In the genomic region with DNA sequence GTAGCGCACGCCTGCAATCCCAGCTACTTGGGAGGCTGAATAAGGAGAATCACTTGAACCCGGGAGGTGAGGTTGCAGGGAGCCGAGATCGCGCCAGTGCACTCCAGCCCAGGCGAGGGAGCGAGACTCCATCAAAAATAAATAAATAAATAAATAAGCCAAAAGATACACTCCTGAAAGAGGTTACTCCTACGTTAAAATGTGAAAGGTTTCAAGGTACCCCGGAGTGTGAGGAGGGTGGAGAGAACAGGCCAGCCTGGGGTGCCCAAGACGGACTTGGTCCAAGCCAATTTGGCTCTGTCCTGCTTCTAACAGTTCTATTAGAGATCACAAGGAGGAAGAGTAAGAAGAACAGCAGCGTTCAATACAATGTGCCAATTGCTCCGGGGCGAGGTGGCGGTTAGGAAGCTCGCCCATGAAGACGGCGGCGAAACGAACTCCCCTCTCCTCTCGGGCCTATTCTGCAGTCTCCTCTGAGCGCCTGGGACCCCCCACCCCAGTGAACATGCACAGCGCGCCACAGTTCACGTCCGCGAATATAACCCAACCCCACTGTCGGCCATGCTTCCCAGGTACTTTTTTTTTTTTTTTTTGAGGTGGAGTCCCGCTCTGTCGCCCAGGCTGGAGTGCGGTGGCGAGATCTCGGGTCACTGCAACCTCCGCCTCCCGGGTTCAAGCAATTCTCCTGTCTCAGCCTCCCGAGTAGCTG, we compare ENCODE assay signal across 1 cellular context.
TF ChIP-seq lines count a peak whose summit lies in the region.

No MANE protein-coding gene starts in this region.

TF ChIP-seq in K562, 482 proteins besides CTCF, POLR2A, EP300 and RAD21 (continues in another document):
- peak; percentile 45 for TF ChIP-seq TAF7 (tag; IDR thresholded peaks at IDR 0.05)
- TF ChIP-seq SRSF3 (IDR thresholded peaks at IDR 0.05; ENCODE audit: insufficient read depth, low read length): 0 out of 2 replicates have a peak, but pooled peaks have one; percentile 58
- no peak for TF ChIP-seq PTBP1 (IDR thresholded peaks at IDR 0.05; ENCODE audit: low read depth, low read length)
- peak; percentile 61 for TF ChIP-seq BRD9 (IDR thresholded peaks at IDR 0.05; ENCODE audit: low read depth, partially characterized antibody)
- no peak for TF ChIP-seq TRIM24 (IDR thresholded peaks at IDR 0.05)
- TF ChIP-seq, protein P1, sequence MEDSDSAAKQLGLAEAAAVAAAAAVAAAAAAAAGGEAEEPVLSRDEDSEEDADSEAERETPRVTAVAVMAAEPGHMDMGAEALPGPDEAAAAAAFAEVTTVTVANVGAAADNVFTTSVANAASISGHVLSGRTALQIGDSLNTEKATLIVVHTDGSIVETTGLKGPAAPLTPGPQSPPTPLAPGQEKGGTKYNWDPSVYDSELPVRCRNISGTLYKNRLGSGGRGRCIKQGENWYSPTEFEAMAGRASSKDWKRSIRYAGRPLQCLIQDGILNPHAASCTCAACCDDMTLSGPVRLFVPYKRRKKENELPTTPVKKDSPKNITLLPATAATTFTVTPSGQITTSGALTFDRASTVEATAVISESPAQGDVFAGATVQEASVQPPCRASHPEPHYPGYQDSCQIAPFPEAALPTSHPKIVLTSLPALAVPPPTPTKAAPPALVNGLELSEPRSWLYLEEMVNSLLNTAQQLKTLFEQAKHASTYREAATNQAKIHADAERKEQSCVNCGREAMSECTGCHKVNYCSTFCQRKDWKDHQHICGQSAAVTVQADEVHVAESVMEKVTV (CRISPR knock-in tag; IDR thresholded peaks at IDR 0.05): peak; percentile 5; the same call in 1 of the 2 replicates
- 0 out of 2 replicates have a peak, but pooled peaks have one; percentile 25 for TF ChIP-seq CBFB (CRISPR knock-in tag; IDR thresholded peaks at IDR 0.05)
- TF ChIP-seq, protein P2, sequence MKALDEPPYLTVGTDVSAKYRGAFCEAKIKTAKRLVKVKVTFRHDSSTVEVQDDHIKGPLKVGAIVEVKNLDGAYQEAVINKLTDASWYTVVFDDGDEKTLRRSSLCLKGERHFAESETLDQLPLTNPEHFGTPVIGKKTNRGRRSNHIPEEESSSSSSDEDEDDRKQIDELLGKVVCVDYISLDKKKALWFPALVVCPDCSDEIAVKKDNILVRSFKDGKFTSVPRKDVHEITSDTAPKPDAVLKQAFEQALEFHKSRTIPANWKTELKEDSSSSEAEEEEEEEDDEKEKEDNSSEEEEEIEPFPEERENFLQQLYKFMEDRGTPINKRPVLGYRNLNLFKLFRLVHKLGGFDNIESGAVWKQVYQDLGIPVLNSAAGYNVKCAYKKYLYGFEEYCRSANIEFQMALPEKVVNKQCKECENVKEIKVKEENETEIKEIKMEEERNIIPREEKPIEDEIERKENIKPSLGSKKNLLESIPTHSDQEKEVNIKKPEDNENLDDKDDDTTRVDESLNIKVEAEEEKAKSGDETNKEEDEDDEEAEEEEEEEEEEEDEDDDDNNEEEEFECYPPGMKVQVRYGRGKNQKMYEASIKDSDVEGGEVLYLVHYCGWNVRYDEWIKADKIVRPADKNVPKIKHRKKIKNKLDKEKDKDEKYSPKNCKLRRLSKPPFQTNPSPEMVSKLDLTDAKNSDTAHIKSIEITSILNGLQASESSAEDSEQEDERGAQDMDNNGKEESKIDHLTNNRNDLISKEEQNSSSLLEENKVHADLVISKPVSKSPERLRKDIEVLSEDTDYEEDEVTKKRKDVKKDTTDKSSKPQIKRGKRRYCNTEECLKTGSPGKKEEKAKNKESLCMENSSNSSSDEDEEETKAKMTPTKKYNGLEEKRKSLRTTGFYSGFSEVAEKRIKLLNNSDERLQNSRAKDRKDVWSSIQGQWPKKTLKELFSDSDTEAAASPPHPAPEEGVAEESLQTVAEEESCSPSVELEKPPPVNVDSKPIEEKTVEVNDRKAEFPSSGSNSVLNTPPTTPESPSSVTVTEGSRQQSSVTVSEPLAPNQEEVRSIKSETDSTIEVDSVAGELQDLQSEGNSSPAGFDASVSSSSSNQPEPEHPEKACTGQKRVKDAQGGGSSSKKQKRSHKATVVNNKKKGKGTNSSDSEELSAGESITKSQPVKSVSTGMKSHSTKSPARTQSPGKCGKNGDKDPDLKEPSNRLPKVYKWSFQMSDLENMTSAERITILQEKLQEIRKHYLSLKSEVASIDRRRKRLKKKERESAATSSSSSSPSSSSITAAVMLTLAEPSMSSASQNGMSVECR (CRISPR knock-in tag; IDR thresholded peaks at IDR 0.05): 0 out of 2 replicates have a peak, but pooled peaks have one; percentile 55
- peak; percentile 90 for TF ChIP-seq NFRKB (IDR thresholded peaks at IDR 0.05; ENCODE audit: low read depth)
- no peak for TF ChIP-seq ZSCAN29 (IDR thresholded peaks at IDR 0.05)
- TF ChIP-seq LARP7 (IDR thresholded peaks at IDR 0.05): peak; percentile 71; the same call in 1 of the 2 replicates
- 0 out of 2 replicates have a peak, but pooled peaks have one; percentile 64 for TF ChIP-seq OTX1 (CRISPR knock-in tag; IDR thresholded peaks at IDR 0.05)
- TF ChIP-seq CC2D1A (IDR thresholded peaks at IDR 0.05): peak; percentile 31; the same call in 1 of the 2 replicates
- no peak for TF ChIP-seq POLR2B (IDR thresholded peaks at IDR 0.05; ENCODE audit: low read depth, partially characterized antibody)
- TF ChIP-seq CHD1 (IDR thresholded peaks at IDR 0.05; ENCODE audit: low read length): peak; percentile 92
- TF ChIP-seq SRSF9 (IDR thresholded peaks at IDR 0.05; ENCODE audit: borderline replicate concordance, low read depth, low read length): no peak
- TF ChIP-seq BCOR (IDR thresholded peaks at IDR 0.05): peak; percentile 61; the same call in 1 of the 2 replicates
- peak; percentile 70; the same call in 1 of the 2 replicates for TF ChIP-seq HLTF (IDR thresholded peaks at IDR 0.05)
- TF ChIP-seq THRAP3 (IDR thresholded peaks at IDR 0.05; ENCODE audit: borderline replicate concordance): no peak
- TF ChIP-seq, protein P3, sequence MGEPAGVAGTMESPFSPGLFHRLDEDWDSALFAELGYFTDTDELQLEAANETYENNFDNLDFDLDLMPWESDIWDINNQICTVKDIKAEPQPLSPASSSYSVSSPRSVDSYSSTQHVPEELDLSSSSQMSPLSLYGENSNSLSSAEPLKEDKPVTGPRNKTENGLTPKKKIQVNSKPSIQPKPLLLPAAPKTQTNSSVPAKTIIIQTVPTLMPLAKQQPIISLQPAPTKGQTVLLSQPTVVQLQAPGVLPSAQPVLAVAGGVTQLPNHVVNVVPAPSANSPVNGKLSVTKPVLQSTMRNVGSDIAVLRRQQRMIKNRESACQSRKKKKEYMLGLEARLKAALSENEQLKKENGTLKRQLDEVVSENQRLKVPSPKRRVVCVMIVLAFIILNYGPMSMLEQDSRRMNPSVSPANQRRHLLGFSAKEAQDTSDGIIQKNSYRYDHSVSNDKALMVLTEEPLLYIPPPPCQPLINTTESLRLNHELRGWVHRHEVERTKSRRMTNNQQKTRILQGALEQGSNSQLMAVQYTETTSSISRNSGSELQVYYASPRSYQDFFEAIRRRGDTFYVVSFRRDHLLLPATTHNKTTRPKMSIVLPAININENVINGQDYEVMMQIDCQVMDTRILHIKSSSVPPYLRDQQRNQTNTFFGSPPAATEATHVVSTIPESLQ (CRISPR knock-in tag; IDR thresholded peaks at IDR 0.05): 0 out of 2 replicates have a peak, but pooled peaks have one; percentile 54
- peak; percentile 15; the same call in 1 of the 2 replicates for TF ChIP-seq ZEB2 (IDR thresholded peaks at IDR 0.05)
- no peak for TF ChIP-seq HCFC1 (IDR thresholded peaks at IDR 0.05; ENCODE audit: low read depth, low read length)
- 0 out of 2 replicates have a peak, but pooled peaks have one; percentile 77 for TF ChIP-seq ZNF197 (CRISPR knock-in tag; IDR thresholded peaks at IDR 0.05; ENCODE audit: low read depth)
- TF ChIP-seq, protein P4, sequence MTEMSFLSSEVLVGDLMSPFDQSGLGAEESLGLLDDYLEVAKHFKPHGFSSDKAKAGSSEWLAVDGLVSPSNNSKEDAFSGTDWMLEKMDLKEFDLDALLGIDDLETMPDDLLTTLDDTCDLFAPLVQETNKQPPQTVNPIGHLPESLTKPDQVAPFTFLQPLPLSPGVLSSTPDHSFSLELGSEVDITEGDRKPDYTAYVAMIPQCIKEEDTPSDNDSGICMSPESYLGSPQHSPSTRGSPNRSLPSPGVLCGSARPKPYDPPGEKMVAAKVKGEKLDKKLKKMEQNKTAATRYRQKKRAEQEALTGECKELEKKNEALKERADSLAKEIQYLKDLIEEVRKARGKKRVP (CRISPR knock-in tag; IDR thresholded peaks at IDR 0.05): 0 out of 2 replicates have a peak, but pooled peaks have one; percentile 3
- peak; percentile 25 for TF ChIP-seq SAP30 (IDR thresholded peaks at IDR 0.05; ENCODE audit: borderline replicate concordance, insufficient read depth, low read depth, low read length, poor library complexity, severe bottlenecking)
- TF ChIP-seq MCM7 (IDR thresholded peaks at IDR 0.05): 0 out of 4 replicates have a peak, but pooled peaks of 1 of the 2 experiments have one; percentile 11
- peak; percentile 11 for TF ChIP-seq TBP (optimal IDR thresholded peaks at IDR 0.05; ENCODE audit: low read depth, low read length)
- TF ChIP-seq, protein P5, sequence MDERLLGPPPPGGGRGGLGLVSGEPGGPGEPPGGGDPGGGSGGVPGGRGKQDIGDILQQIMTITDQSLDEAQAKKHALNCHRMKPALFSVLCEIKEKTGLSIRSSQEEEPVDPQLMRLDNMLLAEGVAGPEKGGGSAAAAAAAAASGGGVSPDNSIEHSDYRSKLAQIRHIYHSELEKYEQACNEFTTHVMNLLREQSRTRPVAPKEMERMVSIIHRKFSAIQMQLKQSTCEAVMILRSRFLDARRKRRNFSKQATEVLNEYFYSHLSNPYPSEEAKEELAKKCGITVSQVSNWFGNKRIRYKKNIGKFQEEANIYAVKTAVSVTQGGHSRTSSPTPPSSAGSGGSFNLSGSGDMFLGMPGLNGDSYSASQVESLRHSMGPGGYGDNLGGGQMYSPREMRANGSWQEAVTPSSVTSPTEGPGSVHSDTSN (CRISPR knock-in tag; IDR thresholded peaks at IDR 0.05; ENCODE audit: low read depth): no peak
- TF ChIP-seq, protein P5 (tag; conservative IDR thresholded peaks at IDR 0.05; ENCODE audit: low read depth): no peak
- TF ChIP-seq TSC22D4 (tag; IDR thresholded peaks at IDR 0.05): no peak
- 0 out of 2 replicates have a peak, but pooled peaks have one; percentile 25 for TF ChIP-seq SMARCE1 (IDR thresholded peaks at IDR 0.05)
- TF ChIP-seq, protein P6, sequence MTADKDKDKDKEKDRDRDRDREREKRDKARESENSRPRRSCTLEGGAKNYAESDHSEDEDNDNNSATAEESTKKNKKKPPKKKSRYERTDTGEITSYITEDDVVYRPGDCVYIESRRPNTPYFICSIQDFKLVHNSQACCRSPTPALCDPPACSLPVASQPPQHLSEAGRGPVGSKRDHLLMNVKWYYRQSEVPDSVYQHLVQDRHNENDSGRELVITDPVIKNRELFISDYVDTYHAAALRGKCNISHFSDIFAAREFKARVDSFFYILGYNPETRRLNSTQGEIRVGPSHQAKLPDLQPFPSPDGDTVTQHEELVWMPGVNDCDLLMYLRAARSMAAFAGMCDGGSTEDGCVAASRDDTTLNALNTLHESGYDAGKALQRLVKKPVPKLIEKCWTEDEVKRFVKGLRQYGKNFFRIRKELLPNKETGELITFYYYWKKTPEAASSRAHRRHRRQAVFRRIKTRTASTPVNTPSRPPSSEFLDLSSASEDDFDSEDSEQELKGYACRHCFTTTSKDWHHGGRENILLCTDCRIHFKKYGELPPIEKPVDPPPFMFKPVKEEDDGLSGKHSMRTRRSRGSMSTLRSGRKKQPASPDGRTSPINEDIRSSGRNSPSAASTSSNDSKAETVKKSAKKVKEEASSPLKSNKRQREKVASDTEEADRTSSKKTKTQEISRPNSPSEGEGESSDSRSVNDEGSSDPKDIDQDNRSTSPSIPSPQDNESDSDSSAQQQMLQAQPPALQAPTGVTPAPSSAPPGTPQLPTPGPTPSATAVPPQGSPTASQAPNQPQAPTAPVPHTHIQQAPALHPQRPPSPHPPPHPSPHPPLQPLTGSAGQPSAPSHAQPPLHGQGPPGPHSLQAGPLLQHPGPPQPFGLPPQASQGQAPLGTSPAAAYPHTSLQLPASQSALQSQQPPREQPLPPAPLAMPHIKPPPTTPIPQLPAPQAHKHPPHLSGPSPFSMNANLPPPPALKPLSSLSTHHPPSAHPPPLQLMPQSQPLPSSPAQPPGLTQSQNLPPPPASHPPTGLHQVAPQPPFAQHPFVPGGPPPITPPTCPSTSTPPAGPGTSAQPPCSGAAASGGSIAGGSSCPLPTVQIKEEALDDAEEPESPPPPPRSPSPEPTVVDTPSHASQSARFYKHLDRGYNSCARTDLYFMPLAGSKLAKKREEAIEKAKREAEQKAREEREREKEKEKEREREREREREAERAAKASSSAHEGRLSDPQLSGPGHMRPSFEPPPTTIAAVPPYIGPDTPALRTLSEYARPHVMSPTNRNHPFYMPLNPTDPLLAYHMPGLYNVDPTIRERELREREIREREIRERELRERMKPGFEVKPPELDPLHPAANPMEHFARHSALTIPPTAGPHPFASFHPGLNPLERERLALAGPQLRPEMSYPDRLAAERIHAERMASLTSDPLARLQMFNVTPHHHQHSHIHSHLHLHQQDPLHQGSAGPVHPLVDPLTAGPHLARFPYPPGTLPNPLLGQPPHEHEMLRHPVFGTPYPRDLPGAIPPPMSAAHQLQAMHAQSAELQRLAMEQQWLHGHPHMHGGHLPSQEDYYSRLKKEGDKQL (CRISPR knock-in tag; IDR thresholded peaks at IDR 0.05; ENCODE audit: borderline replicate concordance): 0 out of 2 replicates have a peak, but pooled peaks have one; percentile 62
- no peak for TF ChIP-seq ZNF134 (CRISPR knock-in tag; conservative IDR thresholded peaks at IDR 0.05)
- no peak for TF ChIP-seq TEAD4 (IDR thresholded peaks at IDR 0.05; ENCODE audit: low read length)
- TF ChIP-seq TEAD4 (CRISPR knock-in tag; IDR thresholded peaks at IDR 0.05; ENCODE audit: borderline replicate concordance): 0 out of 2 replicates have a peak, but pooled peaks have one; percentile 11
- peak; percentile 6; the same call in 1 of the 2 replicates for TF ChIP-seq CBX5 (IDR thresholded peaks at IDR 0.05; ENCODE audit: borderline replicate concordance, low read depth)
- TF ChIP-seq ZNF384 (IDR thresholded peaks at IDR 0.05; ENCODE audit: low read depth, low read length): peak; percentile 83
- peak; percentile 22 to 83 (median 72) for TF ChIP-seq YY1 (IDR thresholded peaks at IDR 0.05; ENCODE audit: borderline replicate concordance in 1 of 3, control insufficient read depth in 1 of 3, extremely low read depth in 1 of 3, insufficient read depth in 3 of 3, insufficient read length in 1 of 3, insufficient replicate concordance in 2 of 3, low read depth in 1 of 3, low read length in 2 of 3)
